ENCODE assay signal across 1 cellular context in genomic region chr4:38023347-38024202, GRCh38.
TF ChIP-seq lines count a peak whose summit lies in the region.

No MANE protein-coding gene starts in this region.

TF ChIP-seq in endothelial cell of umbilical vein, 7 proteins besides CTCF, POLR2A, EP300 and RAD21 (continued from another document):
- TF ChIP-seq MYC (IDR thresholded peaks at IDR 0.05; ENCODE audit: low read depth, low read length) (no peak), GATA2 (IDR thresholded peaks at IDR 0.05; ENCODE audit: insufficient read depth, insufficient read length, low read depth, low read length) (no peak), MAX (IDR thresholded peaks at IDR 0.05; ENCODE audit: insufficient read depth, insufficient read length) (no peak), JUN (IDR thresholded peaks at IDR 0.05; ENCODE audit: borderline replicate concordance, insufficient read depth, insufficient read length, low read depth) (no peak), FOS (IDR thresholded peaks at IDR 0.05; ENCODE audit: borderline replicate concordance, insufficient read depth, low read length) (no peak), EZH2 (IDR thresholded peaks at IDR 0.05; ENCODE audit: borderline replicate concordance, low read depth, low read length, severe bottlenecking) (no peak)
